ENCODE assay signal across 20 cellular contexts in the genomic region with DNA sequence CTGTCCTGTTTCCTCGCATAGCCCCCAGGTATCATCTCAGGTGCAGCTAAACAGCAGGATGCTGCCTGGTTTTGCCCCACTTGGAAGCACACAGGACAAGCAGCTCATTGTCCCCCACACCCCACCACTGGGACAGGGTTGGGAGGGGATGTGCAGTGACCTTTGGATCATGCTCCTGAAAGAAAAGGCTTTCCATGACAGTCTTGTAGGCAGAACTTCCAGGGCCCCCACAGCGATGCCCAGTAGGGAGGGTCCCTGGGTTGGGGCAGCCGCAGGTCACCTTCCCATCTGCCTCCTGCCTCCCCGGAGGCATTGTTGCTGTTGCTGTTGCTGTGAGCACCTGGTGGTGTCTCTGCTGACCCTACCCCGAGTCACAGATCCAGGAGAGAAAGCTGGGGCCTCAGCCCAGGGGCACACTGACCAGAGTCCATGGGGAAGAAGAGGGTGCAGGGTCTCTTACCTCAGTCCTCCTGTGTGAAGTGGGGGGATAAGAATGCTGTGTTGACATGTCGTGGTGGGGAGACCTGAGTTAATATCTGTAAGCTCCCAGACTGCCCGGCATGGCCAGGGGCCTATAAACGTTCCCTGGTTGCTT.
"Had no signal": no experiment of that assay in that cellular context is flagged by ENCODE, and none has a peak within 500 bp of the region (broad histone marks: within the 10 kb centered on the region; RNA-seq: fewer than 3 reads in every experiment).

No MANE protein-coding gene starts in this region.

- H3K9me3 Mint-ChIP-seq: activated CD4-positive, alpha-beta T cell treated with anti-CD3 and anti-CD28 coated beads, Interleukin-2, amount 10 ng/mL, durations not matched to agents 7 days and 5 days; T-helper 1 cell treated with Interleukin-12 subunit alpha and Interleukin-12 subunit beta and Interleukin-4 antibody, amounts not matched to agents 30 μg/mL and 1 μg/mL, for 36 hours had no signal

- H3K4me3 ChIP-seq: dorsolateral prefrontal cortex, psoas muscle, stomach, testis had no signal

- H3K27ac Mint-ChIP-seq: activated CD4-positive, alpha-beta T cell treated with anti-CD3 and anti-CD28 coated beads, Interleukin-2, amount 10 ng/mL, durations not matched to agents 7 days and 5 days; activated CD8-positive, alpha-beta T cell treated with anti-CD3 and anti-CD28 coated beads, Interleukin-2, amount 10 ng/mL, durations not matched to agents 7 days and 5 days; activated naive CD8-positive, alpha-beta T cell treated with anti-CD3 and anti-CD28 coated beads, Interleukin-2, amount 50 U/mL, for 24 hours; brain; stimulated activated effector memory CD8-positive, alpha-beta T cell treated with anti-CD3 and anti-CD28 coated beads, Interleukin-12 subunit alpha, Interleukin-12 subunit beta, amount 100 ng/mL, for 72 hours; T-helper 1 cell treated with Interleukin-12 subunit alpha and Interleukin-12 subunit beta and Interleukin-4 antibody, amounts not matched to agents 30 μg/mL and 1 μg/mL, for 36 hours had no signal

- H3K27me3 ChIP-seq: dorsolateral prefrontal cortex, stomach, testis had no signal

- H3K9me3 ChIP-seq: psoas muscle, stomach, testis had no signal

- H3K4me1 Mint-ChIP-seq: brain had no signal

- ATAC-seq: activated CD4-positive, CD25-positive, alpha-beta regulatory T cell treated with anti-CD3 and anti-CD28 coated beads, Interleukin-2, amount 50 U/mL, for 24 hours; activated CD8-positive, alpha-beta T cell treated with anti-CD3 and anti-CD28 coated beads, Interleukin-2, amount 10 ng/mL, durations not matched to agents 7 days and 5 days; activated naive CD8-positive, alpha-beta T cell treated with anti-CD3 and anti-CD28 coated beads, Interleukin-2, amount 50 U/mL, for 24 hours; psoas muscle; right cardiac atrium; stimulated activated effector memory CD8-positive, alpha-beta T cell treated with anti-CD3 and anti-CD28 coated beads, Interleukin-12 subunit alpha, Interleukin-12 subunit beta, amount 100 ng/mL, for 72 hours had no signal

- DNase-seq: activated CD4-positive, alpha-beta T cell treated with anti-CD3 and anti-CD28 coated beads, Interleukin-2, amount 10 ng/mL, durations not matched to agents 7 days and 5 days; activated CD8-positive, alpha-beta memory T cell treated with anti-CD3 and anti-CD28 coated beads, Interleukin-2, amount 50 U/mL, for 4 hours; activated CD8-positive, alpha-beta T cell treated with anti-CD3 and anti-CD28 coated beads, Interleukin-2, amount 10 ng/mL, durations not matched to agents 7 days and 5 days; activated naive CD8-positive, alpha-beta T cell treated with anti-CD3 and anti-CD28 coated beads, Interleukin-2, amount 50 U/mL, for 24 hours; anterior cingulate cortex; central memory CD4-positive, alpha-beta T cell; foreskin fibroblast; hypothalamus; midbrain; small intestine; stomach; testis had no signal

- H3K27ac ChIP-seq: dorsolateral prefrontal cortex, epithelial cell of prostate, psoas muscle, stomach, testis had no signal

- H3K4me1 ChIP-seq: psoas muscle, stomach, testis had no signal

- H3K4me3 Mint-ChIP-seq: activated CD4-positive, alpha-beta T cell treated with anti-CD3 and anti-CD28 coated beads, Interleukin-2, amount 10 ng/mL, durations not matched to agents 7 days and 5 days; activated CD8-positive, alpha-beta T cell treated with anti-CD3 and anti-CD28 coated beads, Interleukin-2, amount 10 ng/mL, durations not matched to agents 7 days and 5 days; activated naive CD8-positive, alpha-beta T cell treated with anti-CD3 and anti-CD28 coated beads, Interleukin-2, amount 50 U/mL, for 24 hours; brain; stimulated activated effector memory CD8-positive, alpha-beta T cell treated with anti-CD3 and anti-CD28 coated beads, Interleukin-12 subunit alpha, Interleukin-12 subunit beta, amount 100 ng/mL, for 72 hours; T-helper 1 cell treated with Interleukin-12 subunit alpha and Interleukin-12 subunit beta and Interleukin-4 antibody, amounts not matched to agents 30 μg/mL and 1 μg/mL, for 36 hours had no signal

- H3K27me3 Mint-ChIP-seq: activated CD4-positive, alpha-beta T cell treated with anti-CD3 and anti-CD28 coated beads, Interleukin-2, amount 10 ng/mL, durations not matched to agents 7 days and 5 days; activated naive CD8-positive, alpha-beta T cell treated with anti-CD3 and anti-CD28 coated beads, Interleukin-2, amount 50 U/mL, for 24 hours; brain had no signal
